ENCODE assay signal across 16 cellular contexts in genomic region chr15:29920515-29920914, GRCh38.
A peak's percentile ranks its signal among the peaks of the same experiment; 100 is the strongest.
DNase-seq lines count a peak whose midpoint lies in the region; ATAC-seq and TF ChIP-seq lines count a peak whose summit lies in the region.
"Had no signal": no experiment of that assay in that cellular context is flagged by ENCODE, and none has a peak within 500 bp of the region (broad histone marks: within the 10 kb centered on the region; RNA-seq: fewer than 3 reads in every experiment).

No MANE protein-coding gene starts in this region.

- H4K91ac ChIP-seq in neuronal stem cell (ENCODE audit: low read depth, low read length, poor library complexity): no peak overlapping the region

- TF ChIP-seq CTCF in PC-3 (conservative IDR thresholded peaks at IDR 0.05; ENCODE audit: low read depth, low read length): no peak

- no peak overlapping the region for H4K8ac ChIP-seq in neuronal stem cell (ENCODE audit: low read depth, low read length)

- no peak overlapping the region for H2BK120ac ChIP-seq in neuronal stem cell (ENCODE audit: low read depth, low read length)

- DNase-seq in ELR (ENCODE audit: low read depth) (peak; percentile 65), PC-3 (peak; percentile 97), neuronal stem cell (ENCODE audit: low spot score) (no peak), NCI-H82 treated with DMSO at 0.1 percent for 48 hours (lab: John Stamatoyannopoulos, UW; ENCODE audit: unreplicated experiment) (no peak)
- no peak for DNase-seq in activated effector memory CD4-positive, alpha-beta T cell treated with anti-CD3 and anti-CD28 coated beads, Interleukin-2, amount 50 U/mL, for 16 hours
- DNase-seq: HCEC 1CT, MV-4-11, NCI-H510A treated with DMSO at 0.1 percent for 48 hours, retina, testis had no signal

- H4K20me1 ChIP-seq in PC-3 (ENCODE audit: low read length): no peaks in the 10 kb centered on the region
- H4K20me1 ChIP-seq: BLaER1 had no signal

- H2BK15ac ChIP-seq in neuronal stem cell (ENCODE audit: low read length): no peak overlapping the region

- CTCF ChIA-PET in PC-3 (lab: Charles Lee): interaction anchor here (1.2 kb wide), 1 partner anchor 173 kb away, joined by 3 read pairs; no protein-coding TSS in a partner anchor

- H3K4me1 ChIP-seq in PC-3 (ENCODE audit: insufficient read depth, low read length): peaks cover 88% of the 10 kb centered on the region
- H3K4me1 ChIP-seq in neuronal stem cell (ENCODE audit: control insufficient read depth in 2 of 2, insufficient read depth in 1 of 2, low read depth in 1 of 2, low read length in 2 of 2): peaks cover 0 to 14% of the 10 kb centered on the region in 2 donors
- H3K4me1 ChIP-seq: BLaER1 had no signal

- WGBS in neuronal stem cell (ENCODE audit: extremely low coverage in 2 of 2, insufficient read length in 2 of 2, insufficient replicate concordance in 1 of 2), 2 donors: no CpG with 5 or more reads among the region's 12 CpGs

- H2BK5ac ChIP-seq in neuronal stem cell (ENCODE audit: low read length): no peak overlapping the region

- H3K9ac ChIP-seq in PC-3 (ENCODE audit: low read length) (peak overlapping the region; percentile 10; the same call in 1 of the 2 replicates), neuronal stem cell (ENCODE audit: low read depth, low read length, poor library complexity) (no peak overlapping the region)
- H3K9ac ChIP-seq: BLaER1 had no signal

- H3K4ac ChIP-seq in neuronal stem cell (ENCODE audit: low read length): no peak overlapping the region

- no peak overlapping the region for H2BK12ac ChIP-seq in neuronal stem cell (ENCODE audit: low read length)

- H3K36me3 ChIP-seq in PC-3 (ENCODE audit: low read depth, low read length): no peaks in the 10 kb centered on the region
- no peaks in the 10 kb centered on the region for H3K36me3 ChIP-seq in neuronal stem cell (replicated peaks in 1 of 2; ENCODE audit: control insufficient read depth in 2 of 2, insufficient read depth in 2 of 2, low read length in 2 of 2)
- H3K36me3 ChIP-seq: BLaER1, SJSA1 had no signal

- intact Hi-C loops in PC-3 (cut with micrococcal nuclease): loop anchor here (2.0 kb wide), 3 partner anchors 14 to 100 kb away; no protein-coding TSS in a partner anchor

- no peak overlapping the region for H3K23ac ChIP-seq in neuronal stem cell (ENCODE audit: low read depth, low read length, poor library complexity)

- H3K4me3 ChIP-seq in PC-3 (ENCODE audit: low read length) (peak overlapping the region; percentile 61), neuronal stem cell (ENCODE audit: low read length in 2 of 2) (no peak overlapping the region)
- H3K4me3 ChIP-seq: BLaER1, SJSA1, testis had no signal

- H3F3A ChIP-seq in PC-3 (ENCODE audit: low read length, unreplicated experiment): peaks cover 5% of the 10 kb centered on the region

- H2AK5ac ChIP-seq in neuronal stem cell (ENCODE audit: low read depth, low read length): no peak overlapping the region

- ATAC-seq in PC-3 (peak; percentile 60), esophagus mucosa (peak; percentile 75), HG02840 (IDR thresholded peaks at IDR 0.05; ENCODE audit: low FRiP score, unreplicated experiment) (no peak), HG02571 (IDR thresholded peaks at IDR 0.05; ENCODE audit: unreplicated experiment) (no peak)
- ATAC-seq: activated T-helper 17 cell treated with anti-CD3 and anti-CD28 coated beads, Interleukin-2, amount 50 U/mL, for 72 hours had no signal

- POLR2A ChIA-PET in PC-3 (lab: Charles Lee; ENCODE audit: unreplicated experiment): interaction anchor here (0.6 to 0.7 kb wide), 3 partner anchors 85 to 173 kb away, joined by 3 to 5 read pairs (median 4); no protein-coding TSS in a partner anchor

- H3K18ac ChIP-seq in neuronal stem cell (ENCODE audit: low read length): peak overlapping the region; percentile 23

- no TSS peak for BruUV-seq in PC-3 (replicated peaks; lab: Mats Ljungman, UMichigan)

- H3K9me2 ChIP-seq in PC-3 (replicated peaks; ENCODE audit: low read length): 0 out of 2 replicates have a peak, but pooled peaks cover 2% of the 10 kb centered on the region

- H3K9me3 ChIP-seq in PC-3 (ENCODE audit: low read length): no peaks in the 10 kb centered on the region
- H3K9me3 ChIP-seq in neuronal stem cell (replicated peaks in 1 of 2; ENCODE audit: control insufficient read depth in 2 of 2, insufficient read depth in 1 of 2, low read depth in 1 of 2, low read length in 2 of 2): no peaks in the 10 kb centered on the region
- H3K9me3 ChIP-seq: BLaER1, SJSA1, testis had no signal

- peak overlapping the region; percentile 86 for H3K4me2 ChIP-seq in PC-3 (ENCODE audit: low read length)
- H3K4me2 ChIP-seq in neuronal stem cell (ENCODE audit: insufficient read depth, low read length, poor library complexity, severe bottlenecking): no peak overlapping the region
- H3K4me2 ChIP-seq: BLaER1 had no signal

- H3K79me2 ChIP-seq in PC-3 (ENCODE audit: low read length): no peaks in the 10 kb centered on the region

- H3K27ac ChIP-seq in PC-3 (ENCODE audit: low read length): peak overlapping the region; percentile 82
- H3K27ac ChIP-seq in neuronal stem cell (replicated peaks; ENCODE audit: low read length): no peak overlapping the region
- H3K27ac ChIP-seq: BLaER1, SJSA1, testis had no signal

- no peaks in the 10 kb centered on the region for H3K79me1 ChIP-seq in neuronal stem cell (ENCODE audit: low read depth, low read length)

- no peak overlapping the region for H3K14ac ChIP-seq in neuronal stem cell (ENCODE audit: low read length)

- peak overlapping the region; percentile 62; the same call in 1 of the 2 replicates for H2AFZ ChIP-seq in PC-3 (ENCODE audit: low read length)
- no peak overlapping the region for H2AFZ ChIP-seq in neuronal stem cell (ENCODE audit: low read length)

- H3K27me3 ChIP-seq in PC-3 (ENCODE audit: low read length) (no peaks in the 10 kb centered on the region), neuronal stem cell (ENCODE audit: control insufficient read depth in 3 of 3, insufficient read depth in 3 of 3, low read depth in 1 of 3, low read length in 3 of 3) (peaks cover 0 to 25% (median 0%) of the 10 kb centered on the region in 3 experiments)
- H3K27me3 ChIP-seq: BLaER1, SJSA1, testis had no signal

Comparison
In these comparisons a context has a peak if more than half of its experiments do, and no peak if none do; other contexts are left out.
1. DNase-seq: peak in ELR (single experiment) and PC-3 (single experiment); none in neuronal stem cell (single experiment), NCI-H82 treated with DMSO at 0.1 percent for 48 hours (single experiment) and activated effector memory CD4-positive, alpha-beta T cell treated with anti-CD3 and anti-CD28 coated beads, Interleukin-2, amount 50 U/mL, for 16 hours (single experiment).
2. ATAC-seq: peak in PC-3 (single experiment) and esophagus mucosa (single experiment); none in HG02840 (single experiment) and HG02571 (single experiment).